9 cellular contexts compared by ENCODE assay signal in genomic region chr3:122682016-122682374, GRCh38. TPM values are rescaled to one million over a fixed set of nuclear protein-coding genes. Genes with fewer than 3 reads are reported as not detected.
A peak's percentile ranks its signal among the peaks of the same experiment; 100 is the strongest.
DNase-seq lines count a peak whose midpoint lies in the region; ATAC-seq, FAIRE-seq and TF ChIP-seq lines count a peak whose summit lies in the region.
"Had no signal": no experiment of that assay in that cellular context is flagged by ENCODE, and none has a peak within 500 bp of the region (broad histone marks: within the 10 kb centered on the region; RNA-seq: fewer than 3 reads in every experiment).

No MANE protein-coding gene starts in this region.

- no peak for ATAC-seq in GM21825 (IDR thresholded peaks at IDR 0.05; ENCODE audit: unreplicated experiment)

- H3K9ac ChIP-seq in kidney (ENCODE audit: low read length in 2 of 2): peak overlapping the region; percentile 27 to 89
- peak overlapping the region; percentile 75 to 80 for H3K9ac ChIP-seq in stomach smooth muscle (ENCODE audit: low read length in 2 of 2)

- no peak for DNase-seq in activated CD4-positive, alpha-beta T cell treated with anti-CD3 and anti-CD28 coated beads, Interleukin-2, amount 10 ng/mL, durations not matched to agents 24 days and 14 days
- no peak for DNase-seq in activated CD4-positive, alpha-beta T cell treated with anti-CD3 and anti-CD28 coated beads, Interleukin-2, amount 50 U/mL, for 4 hours
- no peak for DNase-seq in activated T-helper 2 cell treated with anti-CD3 and anti-CD28 coated beads, Interferon-gamma antibody, Interleukin-2, Interleukin-4, amounts not matched to agents 10 μg/mL and 5 μg/mL and 100 μg/mL, durations not matched to agents 14 hours and 24 hours and 36 hours (ENCODE audit: low spot score)
- DNase-seq in kidney (no peak), NCI-H1436 (lab: John Stamatoyannopoulos, UW) (no peak), HUDEP-2 (lab: John Stamatoyannopoulos, UW; ENCODE audit: unreplicated experiment in 76 of 76) (no peak)

- H3K36me3 ChIP-seq in kidney (ENCODE audit: control insufficient read depth in 1 of 2, insufficient read depth in 2 of 2, low read length in 2 of 2) (peaks cover 0 to under 1% of the 10 kb centered on the region in 2 donors), stomach smooth muscle (ENCODE audit: control insufficient read depth in 2 of 2, insufficient read depth in 2 of 2, low read length in 2 of 2) (peaks cover 6 to 10% of the 10 kb centered on the region in 2 donors)

- intact Hi-C loops in activated CD4-positive, alpha-beta T cell treated with anti-CD3 and anti-CD28 coated beads, Interleukin-2, amount 10 ng/mL, durations not matched to agents 24 days and 14 days (cut with micrococcal nuclease): no loop called here
- intact Hi-C loops in activated T-helper 2 cell treated with anti-CD3 and anti-CD28 coated beads, Interferon-gamma antibody, Interleukin-2, Interleukin-4, amounts not matched to agents 10 μg/mL and 5 μg/mL and 100 μg/mL, durations not matched to agents 14 hours and 24 hours and 36 hours (cut with micrococcal nuclease): loop anchor here (5.0 kb wide), 2 partner anchors 105 to 110 kb away; partner anchors contain the start of genes HSPBAP1 and PARP15
- intact Hi-C loops in kidney (cut with DNase I): loop anchor here (10.0 kb wide), 1 partner anchor 287 kb away; no protein-coding TSS in a partner anchor

- peaks cover 0 to 14% of the 10 kb centered on the region in 2 donors for H3K4me1 ChIP-seq in kidney (ENCODE audit: control insufficient read depth in 1 of 2, insufficient read depth in 1 of 2, low read depth in 1 of 2, low read length in 2 of 2)
- peaks cover 31% of the 10 kb centered on the region for H3K4me1 ChIP-seq in stomach smooth muscle (ENCODE audit: control insufficient read depth, insufficient read depth, low read length)

- peaks cover 33% of the 10 kb centered on the region for H3K36me3 Mint-ChIP-seq in activated CD4-positive, alpha-beta T cell treated with anti-CD3 and anti-CD28 coated beads, Interleukin-2, amount 10 ng/mL, durations not matched to agents 24 days and 14 days (ENCODE audit: low read depth)
- peaks cover 41% of the 10 kb centered on the region for H3K36me3 Mint-ChIP-seq in activated T-helper 2 cell treated with anti-CD3 and anti-CD28 coated beads, Interferon-gamma antibody, Interleukin-2, Interleukin-4, amounts not matched to agents 10 μg/mL and 5 μg/mL and 100 μg/mL, durations not matched to agents 14 hours and 24 hours and 36 hours (ENCODE audit: low read depth)

- no peaks in the 10 kb centered on the region for H3K27me3 ChIP-seq in stomach smooth muscle (ENCODE audit: control insufficient read depth in 1 of 2, insufficient read depth in 2 of 2, low read length in 2 of 2)

- FAIRE-seq in kidney (lab: Jason Lieb, UNC): no peak

- peak overlapping the region; percentile 97 for H3K27ac Mint-ChIP-seq in activated CD4-positive, alpha-beta T cell treated with anti-CD3 and anti-CD28 coated beads, Interleukin-2, amount 10 ng/mL, durations not matched to agents 24 days and 14 days
- H3K27ac Mint-ChIP-seq in activated T-helper 2 cell treated with anti-CD3 and anti-CD28 coated beads, Interferon-gamma antibody, Interleukin-2, Interleukin-4, amounts not matched to agents 10 μg/mL and 5 μg/mL and 100 μg/mL, durations not matched to agents 14 hours and 24 hours and 36 hours: peak overlapping the region; percentile 92

- H3K9me3 ChIP-seq in kidney (ENCODE audit: control insufficient read depth in 1 of 2, low read length in 2 of 2): no peaks in the 10 kb centered on the region
- H3K9me3 ChIP-seq in stomach smooth muscle (ENCODE audit: control insufficient read depth in 2 of 2, low read length in 2 of 2): no peaks in the 10 kb centered on the region

- peaks cover 68% of the 10 kb centered on the region for H3K4me1 Mint-ChIP-seq in activated CD4-positive, alpha-beta T cell treated with anti-CD3 and anti-CD28 coated beads, Interleukin-2, amount 10 ng/mL, durations not matched to agents 24 days and 14 days
- peaks cover 63% of the 10 kb centered on the region for H3K4me1 Mint-ChIP-seq in activated T-helper 2 cell treated with anti-CD3 and anti-CD28 coated beads, Interferon-gamma antibody, Interleukin-2, Interleukin-4, amounts not matched to agents 10 μg/mL and 5 μg/mL and 100 μg/mL, durations not matched to agents 14 hours and 24 hours and 36 hours (ENCODE audit: low read depth)

- peak overlapping the region; percentile 99 for H3K4me3 Mint-ChIP-seq in activated CD4-positive, alpha-beta T cell treated with anti-CD3 and anti-CD28 coated beads, Interleukin-2, amount 10 ng/mL, durations not matched to agents 24 days and 14 days
- peak overlapping the region; percentile 95 for H3K4me3 Mint-ChIP-seq in activated T-helper 2 cell treated with anti-CD3 and anti-CD28 coated beads, Interferon-gamma antibody, Interleukin-2, Interleukin-4, amounts not matched to agents 10 μg/mL and 5 μg/mL and 100 μg/mL, durations not matched to agents 14 hours and 24 hours and 36 hours (ENCODE audit: low read depth)

- H3K27me3 Mint-ChIP-seq in activated CD4-positive, alpha-beta T cell treated with anti-CD3 and anti-CD28 coated beads, Interleukin-2, amount 10 ng/mL, durations not matched to agents 24 days and 14 days: no peaks in the 10 kb centered on the region
- H3K27me3 Mint-ChIP-seq in activated T-helper 2 cell treated with anti-CD3 and anti-CD28 coated beads, Interferon-gamma antibody, Interleukin-2, Interleukin-4, amounts not matched to agents 10 μg/mL and 5 μg/mL and 100 μg/mL, durations not matched to agents 14 hours and 24 hours and 36 hours (ENCODE audit: low read depth): no peaks in the 10 kb centered on the region

- H3K27ac ChIP-seq in kidney (ENCODE audit: low read depth in 2 of 2, low read length in 2 of 2) (peak overlapping the region; percentile 3 to 33), stomach smooth muscle (ENCODE audit: low read length) (no peak overlapping the region)
- H3K27ac ChIP-seq: SK-N-MC had no signal

- H3K4me3 ChIP-seq in kidney (ENCODE audit: low read length in 2 of 2) (peak overlapping the region; percentile 85 to 92), stomach smooth muscle (ENCODE audit: low read length in 2 of 2) (peak overlapping the region; percentile 79 to 90)
- H3K4me3 ChIP-seq: SK-N-MC had no signal

- no peak for TF ChIP-seq CTCF in kidney (IDR thresholded peaks at IDR 0.05; ENCODE audit: borderline replicate concordance, extremely low read depth, insufficient read depth)

- H3K9me3 Mint-ChIP-seq in activated CD4-positive, alpha-beta T cell treated with anti-CD3 and anti-CD28 coated beads, Interleukin-2, amount 10 ng/mL, durations not matched to agents 24 days and 14 days: no peaks in the 10 kb centered on the region
- no peaks in the 10 kb centered on the region for H3K9me3 Mint-ChIP-seq in activated T-helper 2 cell treated with anti-CD3 and anti-CD28 coated beads, Interferon-gamma antibody, Interleukin-2, Interleukin-4, amounts not matched to agents 10 μg/mL and 5 μg/mL and 100 μg/mL, durations not matched to agents 14 hours and 24 hours and 36 hours

RNA-seq across cellular contexts. Expression of gene PARP14, which starts 1.4 kb away (rescaled TPM):
- 64.6 and 65.6 TPM in 2 replicates for total RNA-seq in activated CD4-positive, alpha-beta T cell treated with anti-CD3 and anti-CD28 coated beads, Interleukin-2, amount 10 ng/mL, durations not matched to agents 24 days and 14 days
- 45.7 and 51.9 TPM in 2 replicates for total RNA-seq in activated T-helper 2 cell treated with anti-CD3 and anti-CD28 coated beads, Interferon-gamma antibody, Interleukin-2, Interleukin-4, amounts not matched to agents 10 μg/mL and 5 μg/mL and 100 μg/mL, durations not matched to agents 14 hours and 24 hours and 36 hours
- total RNA-seq in kidney: 64.0 TPM
- polyA plus RNA-seq in kidney (ENCODE audit: insufficient read depth, low read depth, low replicate concordance): 14.9 TPM
